ENCODE assay signal across 10 cellular contexts in genomic region chr7:48140001-48140681, GRCh38.
DNase-seq lines count a peak whose midpoint lies in the region; ATAC-seq and TF ChIP-seq lines count a peak whose summit lies in the region.
"Had no signal": no experiment of that assay in that cellular context is flagged by ENCODE, and none has a peak within 500 bp of the region (broad histone marks: within the 10 kb centered on the region; RNA-seq: fewer than 3 reads in every experiment).

No MANE protein-coding gene starts in this region.

- peak; percentile 38 for DNase-seq in iris pigment epithelial cell (ENCODE audit: low read depth)
- no peak for DNase-seq in activated gamma-delta T cell (lab: John Stamatoyannopoulos, UW)
- no peak for DNase-seq in activated CD4-positive, alpha-beta T cell treated with anti-CD3 and anti-CD28 coated beads for 4 hours
- DNase-seq: CD4-positive, CD25-positive, alpha-beta regulatory T cell; stimulated activated naive CD4-positive, alpha-beta T cell treated with Interleukin-2 at 50 U/mL for 16 hours had no signal

- peak; percentile 54 for ATAC-seq in GM18870 (IDR thresholded peaks at IDR 0.05; ENCODE audit: unreplicated experiment)
- ATAC-seq in SK-N-SH treated with all-trans-retinoic acid at 6 μM for 48 hours, result peak; percentile 53
- no peak for ATAC-seq in HG02763 (IDR thresholded peaks at IDR 0.05; ENCODE audit: unreplicated experiment)
- ATAC-seq in HG03442 (IDR thresholded peaks at IDR 0.05; ENCODE audit: unreplicated experiment), result no peak

- peak overlapping the region; percentile 53 for H3K27ac ChIP-seq in 22Rv1

- TF ChIP-seq CTCF in 22Rv1 (IDR thresholded peaks at IDR 0.05), result no peak

TF ChIP-seq in SK-N-SH treated with all-trans-retinoic acid at 6 μM for 48 hours, 23 proteins besides CTCF, POLR2A, EP300 and RAD21:
- TF ChIP-seq BACH2 (CRISPR knock-in tag; IDR thresholded peaks at IDR 0.05; ENCODE audit: borderline replicate concordance), result no peak
- TF ChIP-seq ZNF70 (CRISPR knock-in tag; IDR thresholded peaks at IDR 0.05), result no peak
- no peak for TF ChIP-seq TSHZ2 (CRISPR knock-in tag; IDR thresholded peaks at IDR 0.05)
- no peak for TF ChIP-seq TCF4 (CRISPR knock-in tag; IDR thresholded peaks at IDR 0.05; ENCODE audit: borderline replicate concordance)
- TF ChIP-seq ZFP3 (CRISPR knock-in tag; IDR thresholded peaks at IDR 0.05), result no peak
- TF ChIP-seq, protein P1, sequence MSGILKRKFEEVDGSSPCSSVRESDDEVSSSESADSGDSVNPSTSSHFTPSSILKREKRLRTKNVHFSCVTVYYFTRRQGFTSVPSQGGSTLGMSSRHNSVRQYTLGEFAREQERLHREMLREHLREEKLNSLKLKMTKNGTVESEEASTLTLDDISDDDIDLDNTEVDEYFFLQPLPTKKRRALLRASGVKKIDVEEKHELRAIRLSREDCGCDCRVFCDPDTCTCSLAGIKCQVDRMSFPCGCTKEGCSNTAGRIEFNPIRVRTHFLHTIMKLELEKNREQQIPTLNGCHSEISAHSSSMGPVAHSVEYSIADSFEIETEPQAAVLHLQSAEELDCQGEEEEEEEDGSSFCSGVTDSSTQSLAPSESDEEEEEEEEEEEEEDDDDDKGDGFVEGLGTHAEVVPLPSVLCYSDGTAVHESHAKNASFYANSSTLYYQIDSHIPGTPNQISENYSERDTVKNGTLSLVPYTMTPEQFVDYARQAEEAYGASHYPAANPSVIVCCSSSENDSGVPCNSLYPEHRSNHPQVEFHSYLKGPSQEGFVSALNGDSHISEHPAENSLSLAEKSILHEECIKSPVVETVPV (CRISPR knock-in tag; IDR thresholded peaks at IDR 0.05), result no peak
- no peak for TF ChIP-seq ZFP30 (CRISPR knock-in tag; IDR thresholded peaks at IDR 0.05)

Comparison
In these comparisons a context has a peak if more than half of its experiments do, and no peak if none do; other contexts are left out.
1. ATAC-seq: peak in GM18870 (single experiment) and SK-N-SH treated with all-trans-retinoic acid at 6 μM for 48 hours (single experiment); none in HG02763 (single experiment) and HG03442 (single experiment).